Comparison of ENCODE assay signal across 11 cellular contexts in genomic region chr7:77409739-77410545, GRCh38. TPM values are rescaled to one million over a fixed set of nuclear protein-coding genes. Genes with fewer than 3 reads are reported as not detected.
A peak's percentile ranks its signal among the peaks of the same experiment; 100 is the strongest.
DNase-seq lines count a peak whose midpoint lies in the region; ATAC-seq and TF ChIP-seq lines count a peak whose summit lies in the region.
"Had no signal": no experiment of that assay in that cellular context is flagged by ENCODE, and none has a peak within 500 bp of the region (broad histone marks: within the 10 kb centered on the region; RNA-seq: fewer than 3 reads in every experiment).

No MANE protein-coding gene starts in this region.

- peak overlapping the region; percentile 58 for H3K4me3 Mint-ChIP-seq in Caco-2 (ENCODE audit: unreplicated experiment)
- no peak overlapping the region for H3K4me3 Mint-ChIP-seq in activated CD8-positive, alpha-beta memory T cell treated with anti-CD3 and anti-CD28 coated beads, Interleukin-2, amount 10 ng/mL, durations not matched to agents 7 days and 5 days
- H3K4me3 Mint-ChIP-seq: activated CD4-positive, alpha-beta memory T cell treated with anti-CD3 and anti-CD28 coated beads for 36 hours had no signal

- H3K9me3 ChIP-seq in Caco-2 (no peaks in the 10 kb centered on the region), OCI-LY3 (ENCODE audit: insufficient read depth, low read length) (no peaks in the 10 kb centered on the region), esophagus squamous epithelium (no peaks in the 10 kb centered on the region), aorta (ENCODE audit: control insufficient read depth, low read length) (no peaks in the 10 kb centered on the region)

- H3K27me3 Mint-ChIP-seq in Caco-2 (ENCODE audit: insufficient read depth, unreplicated experiment) = no peaks in the 10 kb centered on the region
- H3K27me3 Mint-ChIP-seq in activated CD8-positive, alpha-beta memory T cell treated with anti-CD3 and anti-CD28 coated beads, Interleukin-2, amount 10 ng/mL, durations not matched to agents 7 days and 5 days = peaks cover 6% of the 10 kb centered on the region

- H3K4me1 ChIP-seq in Caco-2 (peaks cover 32% of the 10 kb centered on the region), OCI-LY3 (ENCODE audit: low read length) (peaks cover 33% of the 10 kb centered on the region), esophagus squamous epithelium (peaks cover 0 to 40% (median 5%) of the 10 kb centered on the region in 3 donors), aorta (ENCODE audit: control insufficient read depth in 1 of 2, insufficient read depth in 2 of 2, low read length in 2 of 2) (no peaks in the 10 kb centered on the region)

- peak overlapping the region; percentile 36 for H3K27ac Mint-ChIP-seq in Caco-2 (ENCODE audit: unreplicated experiment)
- H3K27ac Mint-ChIP-seq in activated CD8-positive, alpha-beta memory T cell treated with anti-CD3 and anti-CD28 coated beads, Interleukin-2, amount 10 ng/mL, durations not matched to agents 7 days and 5 days = no peak overlapping the region
- H3K27ac Mint-ChIP-seq: activated CD4-positive, alpha-beta memory T cell treated with anti-CD3 and anti-CD28 coated beads for 36 hours had no signal

- H3K27me3 ChIP-seq in Caco-2 (replicated peaks; ENCODE audit: control insufficient read depth, insufficient read depth, low read length) (no peaks in the 10 kb centered on the region), OCI-LY3 (ENCODE audit: low read depth, low read length) (peaks cover 6% of the 10 kb centered on the region; the same call in 1 of the 2 replicates), esophagus squamous epithelium (no peaks in the 10 kb centered on the region), aorta (ENCODE audit: control insufficient read depth in 1 of 2, insufficient read depth in 2 of 2, low read length in 1 of 2) (no peaks in the 10 kb centered on the region)

- no peak overlapping the region for H3K9ac ChIP-seq in OCI-LY3 (ENCODE audit: low read length)

- no peak overlapping the region for H2AFZ ChIP-seq in OCI-LY3 (ENCODE audit: low read depth, low read length)

- DNase-seq in Caco-2 (no peak), esophagus squamous epithelium (lab: John Stamatoyannopoulos, UW) (no peak), omental fat pad (ENCODE audit: low spot score) (no peak), aorta (no peak)
- no peak for DNase-seq in activated CD8-positive, alpha-beta memory T cell treated with anti-CD3 and anti-CD28 coated beads, Interleukin-2, amount 10 ng/mL, durations not matched to agents 7 days and 5 days
- DNase-seq: activated CD4-positive, alpha-beta memory T cell treated with anti-CD3 and anti-CD28 coated beads for 36 hours; caudate nucleus; NCI-H526 had no signal

- intact Hi-C loops in Caco-2 (cut with micrococcal nuclease; ENCODE audit: unreplicated experiment) (loop anchor here (1.0 kb wide), 1 partner anchor 13 kb away; no protein-coding TSS in a partner anchor), esophagus squamous epithelium (cut with DNase I) (no loop called here), aorta (cut with DNase I) (no loop called here)

- H3K27ac ChIP-seq in OCI-LY3 (ENCODE audit: low read length) (no peak overlapping the region), esophagus squamous epithelium (peak overlapping the region; percentile 53 to 78 (median 71)), aorta (ENCODE audit: low read depth in 1 of 2, low read length in 2 of 2) (no peak overlapping the region)

- no peaks in the 10 kb centered on the region for H3K9me3 Mint-ChIP-seq in Caco-2 (ENCODE audit: unreplicated experiment)
- no peaks in the 10 kb centered on the region for H3K9me3 Mint-ChIP-seq in activated CD8-positive, alpha-beta memory T cell treated with anti-CD3 and anti-CD28 coated beads, Interleukin-2, amount 10 ng/mL, durations not matched to agents 7 days and 5 days (ENCODE audit: low read depth)
- H3K9me3 Mint-ChIP-seq: activated CD4-positive, alpha-beta memory T cell treated with anti-CD3 and anti-CD28 coated beads for 36 hours had no signal

- CTCF ChIA-PET in Caco-2 (lab: Charles Lee) = interaction anchor here (0.8 to 1.7 kb wide), 2 partner anchors 61 to 78 kb away, joined by 4 read pairs; no protein-coding TSS in a partner anchor
- CTCF ChIA-PET in activated CD8-positive, alpha-beta memory T cell treated with anti-CD3 and anti-CD28 coated beads, Interleukin-2, amount 10 ng/mL, durations not matched to agents 7 days and 5 days (lab: Charles Lee) = no interaction called here

- peaks cover 28% of the 10 kb centered on the region for H3K4me1 Mint-ChIP-seq in Caco-2 (ENCODE audit: low read depth, unreplicated experiment)
- peaks cover 1% of the 10 kb centered on the region for H3K4me1 Mint-ChIP-seq in activated CD8-positive, alpha-beta memory T cell treated with anti-CD3 and anti-CD28 coated beads, Interleukin-2, amount 10 ng/mL, durations not matched to agents 7 days and 5 days

- BruUV-seq in Caco-2 (replicated peaks; lab: Mats Ljungman, UMichigan) = TSS peak; percentile 65

- H3K79me2 ChIP-seq in OCI-LY3 (ENCODE audit: low read length) = no peaks in the 10 kb centered on the region

- no peaks in the 10 kb centered on the region for H3K36me3 ChIP-seq in Caco-2 (ENCODE audit: control insufficient read depth, insufficient read depth, low read length)
- H3K36me3 ChIP-seq in OCI-LY3 (replicated peaks; ENCODE audit: low read depth, low read length) = no peaks in the 10 kb centered on the region
- H3K36me3 ChIP-seq in esophagus squamous epithelium = no peaks in the 10 kb centered on the region
- no peaks in the 10 kb centered on the region for H3K36me3 ChIP-seq in aorta (ENCODE audit: control insufficient read depth in 1 of 2, insufficient read depth in 2 of 2, low read length in 1 of 2)

- POLR2A ChIA-PET in Caco-2 (lab: Charles Lee) = no interaction called here

- H3K4me2 ChIP-seq in OCI-LY3 (ENCODE audit: low read length) = peak overlapping the region; percentile 7; the same call in 1 of the 2 replicates

- peaks cover 6% of the 10 kb centered on the region for H3K36me3 Mint-ChIP-seq in Caco-2 (ENCODE audit: insufficient read depth, unreplicated experiment)
- H3K36me3 Mint-ChIP-seq in activated CD8-positive, alpha-beta memory T cell treated with anti-CD3 and anti-CD28 coated beads, Interleukin-2, amount 10 ng/mL, durations not matched to agents 7 days and 5 days = no peaks in the 10 kb centered on the region
- H3K36me3 Mint-ChIP-seq: activated CD4-positive, alpha-beta memory T cell treated with anti-CD3 and anti-CD28 coated beads for 36 hours had no signal

- H3K4me3 ChIP-seq in Caco-2 (ENCODE audit: low read depth, low read length) = no peak overlapping the region
- no peak overlapping the region for H3K4me3 ChIP-seq in OCI-LY3 (ENCODE audit: low read length)
- no peak overlapping the region for H3K4me3 ChIP-seq in esophagus squamous epithelium
- no peak overlapping the region for H3K4me3 ChIP-seq in aorta (ENCODE audit: low read length in 2 of 2)

- 50 to 62% methylated on average over 5 of the region's 5 CpGs for WGBS in esophagus squamous epithelium, 2 donors
- 74 to 78% methylated on average over 5 of the region's 5 CpGs for WGBS in aorta, 2 donors

- H4K20me1 ChIP-seq in OCI-LY3 (ENCODE audit: insufficient read depth, low read length) = no peaks in the 10 kb centered on the region

- no peak for TF ChIP-seq CTCF in Caco-2 (IDR thresholded peaks at IDR 0.05; ENCODE audit: insufficient read depth in 1 of 2, low read depth in 1 of 2, low read length in 1 of 2, severe bottlenecking in 1 of 2, unreplicated experiment in 1 of 2)
- TF ChIP-seq CTCF in OCI-LY3 (IDR thresholded peaks at IDR 0.05; ENCODE audit: low read depth, low read length) = no peak
- TF ChIP-seq CTCF in esophagus squamous epithelium (IDR thresholded peaks at IDR 0.05) = no peak
- TF ChIP-seq CTCF in omental fat pad (IDR thresholded peaks at IDR 0.05) = no peak

- no peak for TF ChIP-seq POLR2A in esophagus squamous epithelium (IDR thresholded peaks at IDR 0.05)

- ATAC-seq in omental fat pad (ENCODE audit: low FRiP score) (peak; percentile 92), GM19455 (IDR thresholded peaks at IDR 0.05; ENCODE audit: unreplicated experiment) (no peak), aorta (ENCODE audit: low FRiP score) (no peak), HG02973 (IDR thresholded peaks at IDR 0.05; ENCODE audit: unreplicated experiment) (no peak)
- ATAC-seq in activated CD8-positive, alpha-beta memory T cell treated with anti-CD3 and anti-CD28 coated beads, Interleukin-2, amount 10 ng/mL, durations not matched to agents 7 days and 5 days = no peak

RNA-seq across cellular contexts. Expression of gene GSAP, which starts 6.2 kb away (rescaled TPM):
- 25.7 and 27.1 TPM in 2 replicates for total RNA-seq in Caco-2 (2022)
- 10 to 100 TPM in 2 of 4 donors, 1 to 10 TPM in 2; 5.7 to 22.5 (median 10.8) TPM for total RNA-seq in esophagus squamous epithelium
- total RNA-seq in omental fat pad = 10 to 100 TPM; 20.8 to 29.1 (median 24.4) TPM
- 10 to 100 TPM; 10.2 to 24.1 TPM for total RNA-seq in aorta
- polyA plus RNA-seq in aorta = 1 to 10 TPM; 3.7 to 5.8 TPM
- 1 to 10 TPM; 3.5 to 4.0 TPM for total RNA-seq in activated CD8-positive, alpha-beta memory T cell treated with anti-CD3 and anti-CD28 coated beads, Interleukin-2, amount 10 ng/mL, durations not matched to agents 7 days and 5 days

Comparison
In these comparisons a context has a peak if more than half of its experiments do, and no peak if none do; other contexts are left out.
1. H3K27ac ChIP-seq: peak in esophagus squamous epithelium (4 of 4); none in OCI-LY3 (single experiment) and aorta (0 of 2).